Comparison of ENCODE assay signal across 11 cellular contexts in genomic region chr6:46175446-46175845, GRCh38. TPM values are rescaled to one million over a fixed set of nuclear protein-coding genes. Genes with fewer than 3 reads are reported as not detected.
DNase-seq lines count a peak whose midpoint lies in the region; ATAC-seq and TF ChIP-seq lines count a peak whose summit lies in the region.
"Had no signal": no experiment of that assay in that cellular context is flagged by ENCODE, and none has a peak within 500 bp of the region (broad histone marks: within the 10 kb centered on the region; RNA-seq: fewer than 3 reads in every experiment).

No MANE protein-coding gene starts in this region.

- H3K4me2 ChIP-seq in smooth muscle cell (no peak overlapping the region), OCI-LY7 (ENCODE audit: low read length) (no peak overlapping the region)

- no peaks in the 10 kb centered on the region for H3F3A ChIP-seq in smooth muscle cell (ENCODE audit: low read depth)

- DNase-seq in stimulated activated CD8-positive, alpha-beta memory T cell treated with anti-CD3 and anti-CD28 coated beads, Interleukin-4, amount 100 ng/mL, for 24 hours (ENCODE audit: low read depth): peak; percentile 4
- no peak for DNase-seq in stimulated activated CD8-positive, alpha-beta memory T cell treated with anti-CD3 and anti-CD28 coated beads, Interleukin-4, amount 100 ng/mL, for 48 hours
- DNase-seq in NCI-H1092 (lab: John Stamatoyannopoulos, UW) (no peak), smooth muscle cell (lab: John Stamatoyannopoulos, UW; ENCODE audit: unreplicated experiment) (no peak), UCSD-AML1 (lab: John Stamatoyannopoulos, UW; ENCODE audit: unreplicated experiment) (no peak), OCI-LY7 (ENCODE audit: low spot score) (no peak)
- DNase-seq: AML-193, foreskin melanocyte, NCI-H2171 had no signal

- H3K9me3 ChIP-seq in smooth muscle cell (replicated peaks; ENCODE audit: low read depth): no peaks in the 10 kb centered on the region
- no peaks in the 10 kb centered on the region for H3K9me3 ChIP-seq in OCI-LY7 (ENCODE audit: low read length)

- H3K9ac ChIP-seq in smooth muscle cell (ENCODE audit: low read depth): no peak overlapping the region

- H3K4me1 ChIP-seq in smooth muscle cell (ENCODE audit: low read depth) (no peaks in the 10 kb centered on the region), OCI-LY7 (ENCODE audit: insufficient read depth, low read length, poor library complexity, severe bottlenecking) (peaks cover 9% of the 10 kb centered on the region)

- no peak overlapping the region for H2AFZ ChIP-seq in smooth muscle cell (ENCODE audit: low read depth)
- no peak overlapping the region; the same call in 1 of the 2 replicates for H2AFZ ChIP-seq in OCI-LY7 (ENCODE audit: low read length)

- no peaks in the 10 kb centered on the region for H3K79me2 ChIP-seq in smooth muscle cell (ENCODE audit: low read depth)
- no peaks in the 10 kb centered on the region for H3K79me2 ChIP-seq in OCI-LY7 (ENCODE audit: insufficient read depth, low read depth, low read length)

- ATAC-seq in HG02623 (IDR thresholded peaks at IDR 0.05; ENCODE audit: unreplicated experiment) (peak; percentile 69), HG03565 (IDR thresholded peaks at IDR 0.05; ENCODE audit: unreplicated experiment) (peak; percentile 86)

- no peaks in the 10 kb centered on the region for H4K20me1 ChIP-seq in smooth muscle cell (ENCODE audit: low read depth)
- no peaks in the 10 kb centered on the region for H4K20me1 ChIP-seq in OCI-LY7 (ENCODE audit: insufficient read depth, low read length)

- WGBS in smooth muscle cell (ENCODE audit: low lambda C conversion rate): 93% methylated on average over 4 of the region's 4 CpGs

- H3K27me3 ChIP-seq in smooth muscle cell (ENCODE audit: low read depth): peaks cover 17% of the 10 kb centered on the region

- H3K36me3 ChIP-seq in smooth muscle cell (ENCODE audit: low read depth) (no peaks in the 10 kb centered on the region), OCI-LY7 (ENCODE audit: insufficient read depth, low read length) (no peaks in the 10 kb centered on the region)

- H3K9me2 ChIP-seq in OCI-LY7 (ENCODE audit: insufficient read depth, low read length): no peaks in the 10 kb centered on the region

- H3K27ac ChIP-seq in smooth muscle cell (ENCODE audit: low read depth) (no peak overlapping the region), OCI-LY7 (ENCODE audit: low read depth, low read length, poor library complexity, severe bottlenecking) (no peak overlapping the region)

- CTCF ChIA-PET in OCI-LY7 (lab: Charles Lee; ENCODE audit: unreplicated experiment): no interaction called here

- intact Hi-C loops in OCI-LY7 (cut with micrococcal nuclease; ENCODE audit: unreplicated experiment): no loop called here

- no TSS peak for BruUV-seq in OCI-LY7 (replicated peaks; lab: Mats Ljungman, UMichigan)

- TF ChIP-seq CTCF in smooth muscle cell (IDR thresholded peaks at IDR 0.05; ENCODE audit: borderline replicate concordance, insufficient read depth, poor library complexity, severe bottlenecking): no peak
- TF ChIP-seq CTCF in OCI-LY7 (conservative IDR thresholded peaks at IDR 0.05; ENCODE audit: low read length): no peak

- POLR2A ChIA-PET in OCI-LY7 (lab: Charles Lee): no interaction called here

- H3K4me3 ChIP-seq in smooth muscle cell: no peak overlapping the region
- H3K4me3 ChIP-seq in OCI-LY7 (ENCODE audit: low read depth, low read length, poor library complexity, severe bottlenecking): no peak overlapping the region

RNA-seq across cellular contexts. Expression of gene ENPP5, which starts 4.7 kb away (rescaled TPM):
- total RNA-seq in smooth muscle cell (1.1 and 4.1 TPM in 2 replicates), OCI-LY7 (2022) (1.6 and 2.4 TPM in 2 replicates)
- 0.16 and 0.78 TPM in 2 replicates for polyA plus RNA-seq in smooth muscle cell
- 0.50 and 0.59 TPM in 2 replicates for total RNA-seq in OCI-LY7 (2014; rRNA removed; shearing (Covaris generic))

RNA-seq across cellular contexts. Expression of gene ENPP4, which starts 45.7 kb away (rescaled TPM):
- total RNA-seq in smooth muscle cell: 1.5 and 1.6 TPM in 2 replicates
- polyA plus RNA-seq in smooth muscle cell: 0.31 and 0.86 TPM in 2 replicates
- 5.7 and 7.1 TPM in 2 replicates for total RNA-seq in OCI-LY7 (2014; rRNA removed; shearing (Covaris generic))
- total RNA-seq in OCI-LY7 (2022): 8.8 and 9.2 TPM in 2 replicates
